13 cellular contexts compared by ENCODE assay signal in genomic region chr2:234464291-234464645, GRCh38. TPM values are rescaled to one million over a fixed set of nuclear protein-coding genes. Genes with fewer than 3 reads are reported as not detected.
DNase-seq lines count a peak whose midpoint lies in the region; ATAC-seq, FAIRE-seq and TF ChIP-seq lines count a peak whose summit lies in the region.
"Had no signal": no experiment of that assay in that cellular context is flagged by ENCODE, and none has a peak within 500 bp of the region (broad histone marks: within the 10 kb centered on the region; RNA-seq: fewer than 3 reads in every experiment).

No MANE protein-coding gene starts in this region.

- no peak overlapping the region for H3K27ac ChIP-seq in pancreas
- H3K27ac ChIP-seq: uterus had no signal

- no peak for FAIRE-seq in pancreas (lab: Jason Lieb, UNC)
- FAIRE-seq: HTR-8/SVneo had no signal

- peak overlapping the region; percentile 46 for H3K4me3 ChIP-seq in Jurkat, Clone E6-1 (ENCODE audit: low read length)
- H3K4me3 ChIP-seq in pancreas: no peak overlapping the region
- H3K4me3 ChIP-seq: HAP-1, heart left ventricle, skin epidermis, uterus had no signal

- no peaks in the 10 kb centered on the region for H3K9me3 ChIP-seq in pancreas
- H3K9me3 ChIP-seq: HAP-1, heart left ventricle, uterus had no signal

- H3K27me3 Mint-ChIP-seq in activated CD4-positive, alpha-beta T cell treated with anti-CD3 and anti-CD28 coated beads, Interleukin-2, amount 10 ng/mL, durations not matched to agents 7 days and 5 days: no peaks in the 10 kb centered on the region
- H3K27me3 Mint-ChIP-seq in activated naive CD8-positive, alpha-beta T cell treated with anti-CD3 and anti-CD28 coated beads for 36 hours: no peaks in the 10 kb centered on the region

- peak; percentile 81 for ATAC-seq in stimulated activated effector memory CD8-positive, alpha-beta T cell treated with anti-CD3 and anti-CD28 coated beads, Interleukin-12 subunit alpha, Interleukin-12 subunit beta, amount 100 ng/mL, for 72 hours
- no peak for ATAC-seq in pancreas
- ATAC-seq in HG02678 (IDR thresholded peaks at IDR 0.05; ENCODE audit: unreplicated experiment): no peak
- ATAC-seq: heart left ventricle had no signal

- H3K9me3 Mint-ChIP-seq in activated CD4-positive, alpha-beta T cell treated with anti-CD3 and anti-CD28 coated beads, Interleukin-2, amount 10 ng/mL, durations not matched to agents 7 days and 5 days: peaks cover 10% of the 10 kb centered on the region
- no peaks in the 10 kb centered on the region for H3K9me3 Mint-ChIP-seq in activated naive CD8-positive, alpha-beta T cell treated with anti-CD3 and anti-CD28 coated beads for 36 hours
- H3K9me3 Mint-ChIP-seq in stimulated activated effector memory CD8-positive, alpha-beta T cell treated with anti-CD3 and anti-CD28 coated beads, Interleukin-12 subunit alpha, Interleukin-12 subunit beta, amount 100 ng/mL, for 72 hours: no peaks in the 10 kb centered on the region

- H3K27ac Mint-ChIP-seq in activated CD4-positive, alpha-beta T cell treated with anti-CD3 and anti-CD28 coated beads, Interleukin-2, amount 10 ng/mL, durations not matched to agents 7 days and 5 days: peak overlapping the region; percentile 95
- peak overlapping the region; percentile 90 for H3K27ac Mint-ChIP-seq in activated naive CD8-positive, alpha-beta T cell treated with anti-CD3 and anti-CD28 coated beads for 36 hours
- H3K27ac Mint-ChIP-seq in stimulated activated effector memory CD8-positive, alpha-beta T cell treated with anti-CD3 and anti-CD28 coated beads, Interleukin-12 subunit alpha, Interleukin-12 subunit beta, amount 100 ng/mL, for 72 hours: peak overlapping the region; percentile 82

- no peaks in the 10 kb centered on the region for H3K4me1 ChIP-seq in pancreas
- H3K4me1 ChIP-seq: uterus had no signal

- CTCF ChIA-PET in activated CD4-positive, alpha-beta T cell treated with anti-CD3 and anti-CD28 coated beads, Interleukin-2, amount 10 ng/mL, durations not matched to agents 7 days and 5 days (lab: Charles Lee): interaction anchor here (0.6 to 6.8 kb wide), 10 partner anchors 8 to 329 kb away, joined by 3 to 49 read pairs (median 6); no protein-coding TSS in a partner anchor

- H3K4me1 Mint-ChIP-seq in activated CD4-positive, alpha-beta T cell treated with anti-CD3 and anti-CD28 coated beads, Interleukin-2, amount 10 ng/mL, durations not matched to agents 7 days and 5 days: peaks cover 61% of the 10 kb centered on the region
- peaks cover 65% of the 10 kb centered on the region for H3K4me1 Mint-ChIP-seq in activated naive CD8-positive, alpha-beta T cell treated with anti-CD3 and anti-CD28 coated beads for 36 hours
- peaks cover 79% of the 10 kb centered on the region for H3K4me1 Mint-ChIP-seq in stimulated activated effector memory CD8-positive, alpha-beta T cell treated with anti-CD3 and anti-CD28 coated beads, Interleukin-12 subunit alpha, Interleukin-12 subunit beta, amount 100 ng/mL, for 72 hours

- POLR2A ChIA-PET in activated CD4-positive, alpha-beta T cell treated with anti-CD3 and anti-CD28 coated beads, Interleukin-2, amount 10 ng/mL, durations not matched to agents 7 days and 5 days (lab: Charles Lee): interaction anchor here (1.2 kb wide), 1 partner anchor 175 kb away, joined by 3 read pairs; no protein-coding TSS in a partner anchor

- H3K36me3 ChIP-seq in pancreas: no peaks in the 10 kb centered on the region
- H3K36me3 ChIP-seq: HAP-1, heart left ventricle, uterus had no signal

- H3K27me3 ChIP-seq in pancreas: no peaks in the 10 kb centered on the region
- H3K27me3 ChIP-seq: heart left ventricle, uterus had no signal

- no peak for DNase-seq in activated CD4-positive, alpha-beta T cell treated with anti-CD3 and anti-CD28 coated beads, Interleukin-2, amount 10 ng/mL, durations not matched to agents 7 days and 5 days
- no peak for DNase-seq in activated CD4-positive, alpha-beta T cell treated with anti-CD3 and anti-CD28 coated beads, Interleukin-2, amount 50 U/mL, for 1 hour
- DNase-seq in Jurkat, Clone E6-1 (ENCODE audit: low read depth, low spot score): no peak
- DNase-seq in activated naive CD8-positive, alpha-beta T cell treated with anti-CD3 and anti-CD28 coated beads for 36 hours: no peak
- no peak for DNase-seq in stimulated activated effector memory CD8-positive, alpha-beta T cell treated with anti-CD3 and anti-CD28 coated beads, Interleukin-12 subunit alpha, Interleukin-12 subunit beta, amount 100 ng/mL, for 72 hours (ENCODE audit: low spot score in 2 of 2)
- DNase-seq in pancreas (no peak), DMS153 treated with DMSO at 0.1 percent for 48 hours (lab: John Stamatoyannopoulos, UW; ENCODE audit: unreplicated experiment) (no peak)
- DNase-seq: heart left ventricle, uterus had no signal

- intact Hi-C loops in pancreas (cut with DNase I): no loop called here

- WGBS in pancreas, 2 donors: 79 to 85% methylated on average over 9 of the region's 9 CpGs

- H3K4me3 Mint-ChIP-seq in activated CD4-positive, alpha-beta T cell treated with anti-CD3 and anti-CD28 coated beads, Interleukin-2, amount 10 ng/mL, durations not matched to agents 7 days and 5 days: peak overlapping the region; percentile 66
- H3K4me3 Mint-ChIP-seq in activated naive CD8-positive, alpha-beta T cell treated with anti-CD3 and anti-CD28 coated beads for 36 hours: peak overlapping the region; percentile 65
- H3K4me3 Mint-ChIP-seq in stimulated activated effector memory CD8-positive, alpha-beta T cell treated with anti-CD3 and anti-CD28 coated beads, Interleukin-12 subunit alpha, Interleukin-12 subunit beta, amount 100 ng/mL, for 72 hours: peak overlapping the region; percentile 65

- TF ChIP-seq CTCF in pancreas (IDR thresholded peaks at IDR 0.05): no peak

- H3K36me3 Mint-ChIP-seq in activated CD4-positive, alpha-beta T cell treated with anti-CD3 and anti-CD28 coated beads, Interleukin-2, amount 10 ng/mL, durations not matched to agents 7 days and 5 days (ENCODE audit: low read depth): peaks cover 14% of the 10 kb centered on the region
- H3K36me3 Mint-ChIP-seq in activated naive CD8-positive, alpha-beta T cell treated with anti-CD3 and anti-CD28 coated beads for 36 hours: no peaks in the 10 kb centered on the region
- H3K36me3 Mint-ChIP-seq in stimulated activated effector memory CD8-positive, alpha-beta T cell treated with anti-CD3 and anti-CD28 coated beads, Interleukin-12 subunit alpha, Interleukin-12 subunit beta, amount 100 ng/mL, for 72 hours: no peaks in the 10 kb centered on the region

RNA-seq across cellular contexts. Expression of gene ARL4C, which starts 32.6 kb away (rescaled TPM):
- total RNA-seq in activated CD4-positive, alpha-beta T cell treated with anti-CD3 and anti-CD28 coated beads, Interleukin-2, amount 10 ng/mL, durations not matched to agents 7 days and 5 days: 100 to 1,000 TPM; 292 to 300 TPM
- polyA plus RNA-seq in Jurkat, Clone E6-1 (2012; ENCODE audit: insufficient read depth, insufficient read length): 54.2 TPM
- total RNA-seq in activated naive CD8-positive, alpha-beta T cell treated with anti-CD3 and anti-CD28 coated beads for 36 hours: 10 to 100 TPM; 65.1 to 65.5 TPM
- total RNA-seq in pancreas: 10 to 100 TPM in 1 of 6 donors, 1 to 10 TPM in 5; 2.4 to 15.4 (median 4.9) TPM
- polyA plus RNA-seq in pancreas: 1 to 10 TPM; 2.8 to 6.6 TPM

Comparison
In these comparisons a context has a peak if more than half of its experiments do, and no peak if none do; other contexts are left out.
1. RNA of gene ARL4C, which starts 32.6 kb away (total RNA-seq): 292 to 300 TPM in activated CD4-positive, alpha-beta T cell treated with anti-CD3 and anti-CD28 coated beads, Interleukin-2, amount 10 ng/mL, durations not matched to agents 7 days and 5 days; 65.1 to 65.5 TPM in activated naive CD8-positive, alpha-beta T cell treated with anti-CD3 and anti-CD28 coated beads for 36 hours and 2.4 to 15.4 TPM in pancreas; every median in the first group is over 4 times any median in the second.
2. Peak in every context shown above with its lines, with median percentiles within 50 percentile points of each other: H3K27ac Mint-ChIP-seq and H3K4me3 Mint-ChIP-seq.